In the genomic region with DNA sequence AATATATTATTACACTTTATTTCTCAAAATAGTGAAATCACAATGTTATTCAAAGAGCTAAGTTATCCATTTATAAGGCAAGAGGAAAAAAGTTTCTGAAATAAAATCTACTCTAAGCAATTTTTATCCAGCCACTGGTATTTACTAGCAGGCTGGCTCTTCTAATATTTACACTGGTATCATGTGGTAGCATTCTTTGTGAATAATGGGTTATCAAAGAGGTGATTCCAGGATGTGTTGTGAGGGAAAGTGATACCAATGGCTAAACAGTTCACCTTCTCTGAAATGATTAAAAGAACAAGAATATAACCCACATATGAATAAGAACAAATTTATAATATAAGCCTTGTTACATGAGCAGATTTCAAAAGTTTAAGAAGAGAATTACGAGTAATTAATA, we compare ENCODE assay signal across 29 cellular contexts.
"Had no signal": no experiment of that assay in that cellular context is flagged by ENCODE, and none has a peak within 500 bp of the region (broad histone marks: within the 10 kb centered on the region; RNA-seq: fewer than 3 reads in every experiment).

No MANE protein-coding gene starts in this region.

- FAIRE-seq: astrocyte had no signal

- ATAC-seq: activated CD8-positive, alpha-beta T cell treated with anti-CD3 and anti-CD28 coated beads for 36 hours; activated naive CD4-positive, alpha-beta T cell treated with anti-CD3 and anti-CD28 coated beads, Interleukin-2, amount 50 U/mL, for 72 hours; activated T-cell treated with anti-CD3 and anti-CD28 coated beads, Interleukin-2, amount 50 U/mL, for 72 hours; activated T-helper 17 cell treated with anti-CD3 and anti-CD28 coated beads, Interleukin-2, amount 50 U/mL, for 72 hours; body of pancreas; Panc1 had no signal

- H3K27ac ChIP-seq: adrenal gland, body of pancreas, breast epithelium, KMS-11, SJCRH30, SK-N-MC, WERI-Rb-1 had no signal

- DNase-seq: activated CD4-positive, alpha-beta T cell treated with anti-CD3 and anti-CD28 coated beads, Interleukin-2, amount 10 ng/mL, durations not matched to agents 24 days and 14 days; activated CD4-positive, alpha-beta T cell treated with anti-CD3 and anti-CD28 coated beads, Interleukin-2, amount 50 U/mL, for 4 hours; activated CD8-positive, alpha-beta T cell treated with anti-CD3 and anti-CD28 coated beads for 36 hours; activated effector memory CD4-positive, alpha-beta T cell treated with anti-CD3 and anti-CD28 coated beads, Interleukin-2, amount 50 U/mL, for 16 hours; activated naive CD4-positive, alpha-beta T cell; activated T-cell treated with anti-CD3 and anti-CD28 coated beads, Interleukin-2, amount 50 U/mL, for 1 hour; activated T-cell treated with anti-CD3 and anti-CD28 coated beads, Interleukin-2, amount 50 U/mL, for 72 hours; adrenal gland; body of pancreas; MM.1S; MV-4-11; NCI-H1092; NCI-H1436 treated with DMSO at 0.1 percent for 48 hours; NCI-H1694 treated with DMSO at 0.1 percent for 48 hours; NCI-H2081; NCI-H510A treated with DMSO at 0.1 percent for 48 hours; NCI-H526 treated with DMSO at 0.1 percent for 48 hours; NCI-H774; SHP77; SJCRH30; T1000; WERI-Rb-1 had no signal

- H3K9me3 ChIP-seq: adrenal gland, body of pancreas, breast epithelium, SJCRH30 had no signal

- H3K4me3 Mint-ChIP-seq: activated CD4-positive, alpha-beta T cell treated with anti-CD3 and anti-CD28 coated beads, Interleukin-2, amount 10 ng/mL, durations not matched to agents 24 days and 14 days; activated CD8-positive, alpha-beta T cell treated with anti-CD3 and anti-CD28 coated beads for 36 hours; activated T-cell treated with anti-CD3 and anti-CD28 coated beads, Interleukin-2, amount 50 U/mL, for 72 hours; activated T-helper 17 cell treated with anti-CD3 and anti-CD28 coated beads, Interleukin-2, amount 50 U/mL, for 72 hours had no signal

- H3K27me3 ChIP-seq: adrenal gland, body of pancreas, breast epithelium, SJCRH30 had no signal

- H3K27ac Mint-ChIP-seq: activated CD4-positive, alpha-beta T cell treated with anti-CD3 and anti-CD28 coated beads, Interleukin-2, amount 10 ng/mL, durations not matched to agents 24 days and 14 days; activated CD8-positive, alpha-beta T cell treated with anti-CD3 and anti-CD28 coated beads for 36 hours; activated T-helper 17 cell treated with anti-CD3 and anti-CD28 coated beads, Interleukin-2, amount 50 U/mL, for 72 hours had no signal

- H3K4me3 ChIP-seq: adrenal gland, body of pancreas, breast epithelium, SJCRH30, SK-N-MC had no signal

- H3K9me3 Mint-ChIP-seq: activated CD4-positive, alpha-beta T cell treated with anti-CD3 and anti-CD28 coated beads, Interleukin-2, amount 10 ng/mL, durations not matched to agents 24 days and 14 days; activated CD8-positive, alpha-beta T cell treated with anti-CD3 and anti-CD28 coated beads for 36 hours; activated naive CD4-positive, alpha-beta T cell treated with anti-CD3 and anti-CD28 coated beads, Interleukin-2, amount 50 U/mL, for 72 hours; activated T-cell treated with anti-CD3 and anti-CD28 coated beads, Interleukin-2, amount 50 U/mL, for 72 hours; activated T-helper 17 cell treated with anti-CD3 and anti-CD28 coated beads, Interleukin-2, amount 50 U/mL, for 72 hours had no signal

- H3K4me1 Mint-ChIP-seq: activated CD4-positive, alpha-beta T cell treated with anti-CD3 and anti-CD28 coated beads, Interleukin-2, amount 10 ng/mL, durations not matched to agents 24 days and 14 days; activated T-helper 17 cell treated with anti-CD3 and anti-CD28 coated beads, Interleukin-2, amount 50 U/mL, for 72 hours had no signal

- H3K4me1 ChIP-seq: adrenal gland, body of pancreas, breast epithelium, SJCRH30 had no signal

- H3K27me3 Mint-ChIP-seq: activated CD4-positive, alpha-beta T cell treated with anti-CD3 and anti-CD28 coated beads, Interleukin-2, amount 10 ng/mL, durations not matched to agents 24 days and 14 days; activated CD8-positive, alpha-beta T cell treated with anti-CD3 and anti-CD28 coated beads for 36 hours; activated T-helper 17 cell treated with anti-CD3 and anti-CD28 coated beads, Interleukin-2, amount 50 U/mL, for 72 hours had no signal
